In the genomic region with DNA sequence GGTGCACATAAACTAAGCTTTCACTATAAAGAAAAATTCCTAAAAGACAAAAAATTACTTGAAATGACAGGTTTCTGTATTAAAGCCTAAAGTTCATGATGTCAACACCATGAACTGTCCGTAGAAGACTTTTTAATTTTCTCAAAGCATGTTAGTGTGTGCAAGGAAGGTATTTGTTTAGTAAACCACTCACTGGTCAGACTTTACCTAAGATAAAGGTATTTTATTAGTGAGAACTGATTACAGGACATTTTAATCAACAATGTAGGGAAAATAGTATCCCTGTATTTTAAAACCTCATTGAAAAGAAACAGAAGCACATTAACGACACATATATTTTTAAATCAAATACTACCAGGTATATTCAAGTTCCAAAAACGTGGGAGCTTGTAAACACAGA, we compare ENCODE assay signal across 10 cellular contexts. TPM values are rescaled to one million over a fixed set of nuclear protein-coding genes. Genes with fewer than 3 reads are reported as not detected.
DNase-seq lines count a peak whose midpoint lies in the region; ATAC-seq and TF ChIP-seq lines count a peak whose summit lies in the region.
"Had no signal": no experiment of that assay in that cellular context is flagged by ENCODE, and none has a peak within 500 bp of the region (broad histone marks: within the 10 kb centered on the region; RNA-seq: fewer than 3 reads in every experiment).

No MANE protein-coding gene starts in this region.

- CTCF ChIA-PET in MCF 10A (lab: Yijun Ruan, JAX) = interaction anchor here (1.2 to 1.5 kb wide), 4 partner anchors 18 to 117 kb away, joined by 3 to 6 read pairs (median 4); no protein-coding TSS in a partner anchor

- H3K4me3 Mint-ChIP-seq in MCF 10A (ENCODE audit: unreplicated experiment) = peak overlapping the region; percentile 98

- DNase-seq in heart right ventricle (no peak), left cardiac atrium (no peak), MCF 10A (ENCODE audit: unreplicated experiment) (no peak), aorta (no peak), GM10266 (ENCODE audit: extremely low spot score) (no peak)
- no peak for DNase-seq in stimulated activated naive CD4-positive, alpha-beta T cell treated with Interleukin-2 at 50 U/mL for 16 hours (lab: John Stamatoyannopoulos, UW)
- DNase-seq: T-helper 9 cell had no signal

- peak overlapping the region; percentile 99 for H3K27ac Mint-ChIP-seq in MCF 10A (ENCODE audit: low read depth, unreplicated experiment)

- no peaks in the 10 kb centered on the region for H3K27me3 ChIP-seq in heart right ventricle
- H3K27me3 ChIP-seq in mucosa of rectum (ENCODE audit: control insufficient read depth in 2 of 2, insufficient read depth in 2 of 2, low read length in 2 of 2) = no peaks in the 10 kb centered on the region
- H3K27me3 ChIP-seq in aorta (ENCODE audit: control insufficient read depth in 1 of 2, insufficient read depth in 2 of 2, low read length in 1 of 2) = no peaks in the 10 kb centered on the region

- peak overlapping the region; percentile 17 to 97 for H3K9ac ChIP-seq in mucosa of rectum (ENCODE audit: low read depth in 1 of 2, low read length in 2 of 2)

- WGBS in heart right ventricle, 2 donors = 4 to 5% methylated on average over 3 of the region's 3 CpGs
- WGBS in aorta, 2 donors = 0 to 5% methylated on average over 3 of the region's 3 CpGs

- H3K9me3 Mint-ChIP-seq in MCF 10A (ENCODE audit: unreplicated experiment) = no peaks in the 10 kb centered on the region

- H3K36me3 Mint-ChIP-seq in MCF 10A (ENCODE audit: insufficient read depth, unreplicated experiment) = no peaks in the 10 kb centered on the region

- no TSS peak for BruUV-seq in MCF 10A (replicated peaks; lab: Mats Ljungman, UMichigan)

- H3K9me3 ChIP-seq in heart right ventricle = no peaks in the 10 kb centered on the region
- H3K9me3 ChIP-seq in mucosa of rectum (ENCODE audit: control insufficient read depth in 2 of 2, low read length in 2 of 2) = no peaks in the 10 kb centered on the region
- H3K9me3 ChIP-seq in aorta (ENCODE audit: control insufficient read depth, low read length) = no peaks in the 10 kb centered on the region

- intact Hi-C loops in heart right ventricle (cut with DNase I) (loop anchor here in 6 of 10 donors (2.0 to 10.0 kb wide), 5 partner anchors 23 to 211 kb away; a partner anchor contains a TSS), left cardiac atrium (cut with DNase I) (loop anchor here in 1 of 2 donors (5.0 kb wide), 1 partner anchor 126 kb away; no protein-coding TSS in a partner anchor), MCF 10A (cut with micrococcal nuclease) (loop anchor here (2.0 kb wide), 1 partner anchor 23 kb away; no protein-coding TSS in a partner anchor), aorta (cut with DNase I) (no loop called here)

- no peaks in the 10 kb centered on the region for H3K27me3 Mint-ChIP-seq in MCF 10A (ENCODE audit: insufficient read depth, unreplicated experiment)

- TF ChIP-seq CTCF in heart right ventricle (IDR thresholded peaks at IDR 0.05) (no peak), MCF 10A (IDR thresholded peaks at IDR 0.05; ENCODE audit: unreplicated experiment) (no peak), GM10266 (IDR thresholded peaks at IDR 0.05; ENCODE audit: control insufficient read depth, insufficient read depth, low read depth, missing control alignments) (no peak)

- POLR2A ChIA-PET in MCF 10A (lab: Yijun Ruan, JAX) = interaction anchor here (0.6 to 6.5 kb wide), 14 partner anchors 15 to 438 kb away, joined by 3 to 57 read pairs (median 4); a partner anchor contains a TSS

- ATAC-seq in heart right ventricle (no peak), left cardiac atrium (no peak), aorta (ENCODE audit: low FRiP score) (no peak), HG03097 (IDR thresholded peaks at IDR 0.05; ENCODE audit: low FRiP score, unreplicated experiment) (no peak)

- H3K4me3 ChIP-seq in heart right ventricle (peak overlapping the region in 9 of 10 donors; percentile 77 to 95 (median 92)), mucosa of rectum (ENCODE audit: low read length in 2 of 2) (peak overlapping the region; percentile 97 to 98), aorta (ENCODE audit: low read length in 2 of 2) (peak overlapping the region; percentile 69 to 93)
- H3K4me3 ChIP-seq: lung had no signal

- no peaks in the 10 kb centered on the region for H3K36me3 ChIP-seq in heart right ventricle
- no peaks in the 10 kb centered on the region for H3K36me3 ChIP-seq in mucosa of rectum (ENCODE audit: control insufficient read depth in 2 of 2, insufficient read depth in 2 of 2, low read length in 2 of 2)
- H3K36me3 ChIP-seq in aorta (ENCODE audit: control insufficient read depth in 1 of 2, insufficient read depth in 2 of 2, low read length in 1 of 2) = no peaks in the 10 kb centered on the region

- peaks cover 33% of the 10 kb centered on the region for H3K4me1 Mint-ChIP-seq in MCF 10A (ENCODE audit: insufficient read depth, unreplicated experiment)

- peaks cover 2 to 72% (median 64%) of the 10 kb centered on the region in 9 donors for H3K4me1 ChIP-seq in heart right ventricle
- peaks cover 19 to 21% of the 10 kb centered on the region in 2 donors for H3K4me1 ChIP-seq in mucosa of rectum (ENCODE audit: control insufficient read depth in 2 of 2, insufficient read depth in 2 of 2, low read length in 2 of 2)
- H3K4me1 ChIP-seq in aorta (ENCODE audit: control insufficient read depth in 1 of 2, insufficient read depth in 2 of 2, low read length in 2 of 2) = peaks cover 0 to under 1% of the 10 kb centered on the region in 2 donors

- H3K27ac ChIP-seq in heart right ventricle (peak overlapping the region in 9 of 10 donors; percentile 96 to 99 (median 98)), mucosa of rectum (ENCODE audit: low read depth in 2 of 2, low read length in 2 of 2) (peak overlapping the region in 1 of 2 donors; percentile 93), aorta (ENCODE audit: low read depth in 1 of 2, low read length in 2 of 2) (no peak overlapping the region)

RNA-seq across cellular contexts. Expression of a gene that starts 2.9 kb away (rescaled TPM):
- total RNA-seq in heart right ventricle (100 to 1,000 TPM; 124 to 206 (median 170) TPM), left cardiac atrium (100 to 1,000 TPM; 148 to 260 TPM), MCF 10A (2022) (137 and 141 TPM in 2 replicates), aorta (100 to 1,000 TPM; 306 to 486 TPM)
- polyA plus RNA-seq in heart right ventricle (10 to 100 TPM; 40.7 to 78.0 TPM), aorta (100 to 1,000 TPM in 1 of 2 donors, 10 to 100 TPM in 1; 94.5 to 101 TPM)

Comparison
In these comparisons a context has a peak if more than half of its experiments do, and no peak if none do; other contexts are left out.
1. H3K27ac ChIP-seq: peak in heart right ventricle (9 of 10); none in aorta (0 of 2).
2. intact Hi-C loops: an anchor here in heart right ventricle (2.0 to 10.0 kb wide) and MCF 10A (2.0 kb wide); none called in aorta.
3. Peak in every context shown above with its lines, with median percentiles within 50 percentile points of each other: H3K4me3 ChIP-seq.